In the genomic region with DNA sequence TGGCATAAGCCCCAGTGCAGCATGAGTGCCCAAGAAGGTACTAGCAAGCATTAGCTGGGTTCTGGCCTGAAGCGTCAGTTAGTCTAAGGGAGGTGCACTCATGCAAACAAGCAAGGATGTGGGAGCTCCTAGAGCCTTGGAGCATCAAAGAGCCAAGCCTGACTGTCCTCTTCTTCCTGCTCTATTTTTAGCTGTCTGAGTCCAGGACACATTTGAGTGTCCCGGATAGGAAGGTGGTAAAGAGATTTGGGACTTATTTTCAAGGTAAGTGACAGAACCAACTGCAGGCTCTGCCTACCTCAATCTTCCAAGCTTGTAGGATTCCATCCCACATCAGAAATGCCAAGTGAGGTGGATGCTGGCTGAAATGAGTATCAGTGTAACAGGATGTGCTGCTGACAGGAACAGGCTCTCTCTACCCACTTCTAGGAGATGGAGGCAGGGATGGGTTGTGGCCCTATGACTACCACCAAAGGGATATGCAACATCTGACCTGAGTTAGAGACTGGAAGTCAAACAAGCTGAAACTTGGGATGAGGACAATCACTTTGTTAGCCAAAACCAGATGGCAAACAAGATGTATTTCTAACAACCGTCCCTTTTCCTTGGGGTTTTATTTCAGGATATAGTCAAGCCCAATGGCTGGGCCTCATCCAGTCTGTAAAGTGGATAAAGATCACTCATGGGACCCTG, we compare ENCODE assay signal across 24 cellular contexts. TPM values are rescaled to one million over a fixed set of nuclear protein-coding genes. Genes with fewer than 3 reads are reported as not detected.
A peak's percentile ranks its signal among the peaks of the same experiment; 100 is the strongest.
DNase-seq lines count a peak whose midpoint lies in the region; ATAC-seq and TF ChIP-seq lines count a peak whose summit lies in the region.
"Had no signal": no experiment of that assay in that cellular context is flagged by ENCODE, and none has a peak within 500 bp of the region (broad histone marks: within the 10 kb centered on the region; RNA-seq: fewer than 3 reads in every experiment).

No MANE protein-coding gene starts in this region.

- peaks cover 90% of the 10 kb centered on the region for H3K4me1 Mint-ChIP-seq in CD14-positive monocyte

- no peaks in the 10 kb centered on the region for H3K27me3 Mint-ChIP-seq in CD14-positive monocyte (ENCODE audit: low read depth in 3 of 3)
- H3K27me3 Mint-ChIP-seq: activated naive CD8-positive, alpha-beta T cell treated with anti-CD3 and anti-CD28 coated beads, Interleukin-2, amount 10 ng/mL, durations not matched to agents 7 days and 5 days had no signal

- no peak overlapping the region for H4K5ac ChIP-seq in IMR-90 (ENCODE audit: low read depth, low read length)

- H3K79me1 ChIP-seq in IMR-90 (ENCODE audit: low read depth in 1 of 2, low read length in 2 of 2), result peaks cover 69 to 87% of the 10 kb centered on the region in 2 experiments

- H3K27me3 ChIP-seq in IMR-90 (ENCODE audit: control insufficient read depth, insufficient read depth, low read length) (no peaks in the 10 kb centered on the region), psoas muscle (ENCODE audit: insufficient read depth in 3 of 3, low read length in 2 of 3) (no peaks in the 10 kb centered on the region), suprapubic skin (no peaks in the 10 kb centered on the region)
- no peaks in the 10 kb centered on the region for H3K27me3 ChIP-seq in effector memory CD4-positive, alpha-beta T cell (replicated peaks; ENCODE audit: control insufficient read depth, insufficient read depth, low read length, poor library complexity, severe bottlenecking)
- H3K27me3 ChIP-seq: foreskin keratinocyte, pancreas had no signal

- no peak for TF ChIP-seq POLR2A in IMR-90 (IDR thresholded peaks at IDR 0.05; ENCODE audit: low read depth, low read length)
- TF ChIP-seq POLR2A in suprapubic skin (IDR thresholded peaks at IDR 0.05), result no peak

- no peak overlapping the region for H4K91ac ChIP-seq in IMR-90 (ENCODE audit: insufficient read depth, low read depth, low read length)

- H2AK5ac ChIP-seq in IMR-90 (ENCODE audit: low read depth, low read length), result peak overlapping the region; percentile 42; the same call in 1 of the 2 replicates

- H2AK9ac ChIP-seq in IMR-90 (replicated peaks; ENCODE audit: low read depth, low read length, poor library complexity), result no peak overlapping the region

- H3K4me3 ChIP-seq in IMR-90 (ENCODE audit: insufficient read depth, low read depth, low read length), result no peak overlapping the region
- no peak overlapping the region for H3K4me3 ChIP-seq in psoas muscle
- no peak overlapping the region for H3K4me3 ChIP-seq in suprapubic skin
- no peak overlapping the region for H3K4me3 ChIP-seq in effector memory CD4-positive, alpha-beta T cell (ENCODE audit: insufficient read depth, low read depth, low read length, poor library complexity, severe bottlenecking)
- H3K4me3 ChIP-seq: coronary artery, lung, pancreas had no signal

- peaks cover 87 to 92% of the 10 kb centered on the region in 2 donors for H3K36me3 Mint-ChIP-seq in CD14-positive monocyte

- H3K36me3 ChIP-seq in IMR-90 (ENCODE audit: control insufficient read depth, insufficient read depth, low read length), result peaks cover 58% of the 10 kb centered on the region
- H3K36me3 ChIP-seq in psoas muscle (ENCODE audit: insufficient read depth in 1 of 2, low read depth in 1 of 2), result peaks cover 0 to 70% of the 10 kb centered on the region in 2 donors
- H3K36me3 ChIP-seq in suprapubic skin, result peaks cover 43% of the 10 kb centered on the region
- H3K36me3 ChIP-seq in effector memory CD4-positive, alpha-beta T cell (ENCODE audit: control insufficient read depth, insufficient read depth, low read length), result peaks cover 46% of the 10 kb centered on the region

- no peak overlapping the region for H4K8ac ChIP-seq in IMR-90 (ENCODE audit: low read depth in 2 of 2, low read length in 2 of 2)

- H3K18ac ChIP-seq in IMR-90 (ENCODE audit: low read depth, low read length), result no peak overlapping the region

- peak overlapping the region; percentile 5; the same call in 1 of the 2 replicates for H3K23ac ChIP-seq in IMR-90 (ENCODE audit: low read depth, low read length)

- no peak overlapping the region for H3K4me3 Mint-ChIP-seq in CD14-positive monocyte
- H3K4me3 Mint-ChIP-seq: activated naive CD8-positive, alpha-beta T cell treated with anti-CD3 and anti-CD28 coated beads, Interleukin-2, amount 10 ng/mL, durations not matched to agents 7 days and 5 days; nephron had no signal

- no peak for TF ChIP-seq EP300 in suprapubic skin (IDR thresholded peaks at IDR 0.05)

- BruUV-seq in IMR-90 (replicated peaks; lab: Mats Ljungman, UMichigan), result no TSS peak

- POLR2A ChIA-PET in IMR-90 (lab: Charles Lee; ENCODE audit: unreplicated experiment), result no interaction called here

- ATAC-seq in IMR-90 (ENCODE audit: low read depth) (no peak), left cardiac atrium (peak; percentile 6 to 32), psoas muscle (peak; percentile 59 to 73 (median 64))
- ATAC-seq: foreskin keratinocyte, HepG2, pancreas had no signal

- H2AFZ ChIP-seq in IMR-90 (replicated peaks; ENCODE audit: low read length, poor library complexity), result no peak overlapping the region

- CTCF ChIA-PET in IMR-90 (lab: Yijun Ruan, JAX), result no interaction called here

- no peak overlapping the region for H2BK5ac ChIP-seq in IMR-90 (ENCODE audit: low read depth, low read length, poor library complexity, severe bottlenecking)

- no peak overlapping the region for H3K4me2 ChIP-seq in IMR-90 (ENCODE audit: low read depth, low read length)

- peaks cover 57% of the 10 kb centered on the region for H3K9me1 ChIP-seq in IMR-90 (ENCODE audit: insufficient read depth, low read length)

- H3K27ac ChIP-seq in IMR-90 (ENCODE audit: insufficient read depth, low read length) (no peak overlapping the region), psoas muscle (peak overlapping the region; percentile 69), suprapubic skin (no peak overlapping the region)
- no peak overlapping the region for H3K27ac ChIP-seq in effector memory CD4-positive, alpha-beta T cell (ENCODE audit: insufficient read depth, low read length, poor library complexity, severe bottlenecking)
- H3K27ac ChIP-seq: coronary artery, foreskin keratinocyte, pancreas had no signal

- no peak overlapping the region for H3K14ac ChIP-seq in IMR-90 (replicated peaks; ENCODE audit: low read depth, low read length)

- H3K4me1 ChIP-seq in IMR-90 (ENCODE audit: control insufficient read depth, insufficient read depth, low read length) (peaks cover 30% of the 10 kb centered on the region), psoas muscle (peaks cover 65% of the 10 kb centered on the region), suprapubic skin (peaks cover 53% of the 10 kb centered on the region)
- no peaks in the 10 kb centered on the region for H3K4me1 ChIP-seq in effector memory CD4-positive, alpha-beta T cell (ENCODE audit: control insufficient read depth, insufficient read depth, low read length, poor library complexity, severe bottlenecking)

- DNase-seq in CD14-positive monocyte (ENCODE audit: low spot score) (no peak), IMR-90 (no peak), left cardiac atrium (no peak), psoas muscle (no peak), germinal center (ENCODE audit: low spot score) (no peak), suprapubic skin (ENCODE audit: low spot score in 2 of 2) (no peak)
- DNase-seq in activated naive CD4-positive, alpha-beta T cell (lab: John Stamatoyannopoulos, UW), result no peak
- DNase-seq in effector memory CD4-positive, alpha-beta T cell, result no peak
- DNase-seq: activated effector memory CD4-positive, alpha-beta T cell treated with anti-CD3 and anti-CD28 coated beads, Interleukin-2, amount 50 U/mL, for 16 hours; activated naive CD8-positive, alpha-beta T cell treated with anti-CD3 and anti-CD28 coated beads, Interleukin-2, amount 10 ng/mL, durations not matched to agents 7 days and 5 days; caudate nucleus; DMS153; foreskin keratinocyte; HCEC 1CT; kidney glomerular epithelial cell; NCI-H1436 treated with DMSO at 0.1 percent for 48 hours; NCI-H748 treated with DMSO at 0.1 percent for 48 hours; pancreas; T-helper 9 cell; trophoblast cell had no signal

- no peak for TF ChIP-seq CTCF in CD14-positive monocyte (IDR thresholded peaks at IDR 0.05)
- TF ChIP-seq CTCF in IMR-90 (conservative IDR thresholded peaks at IDR 0.05; ENCODE audit: low read depth, low read length), result no peak
- TF ChIP-seq CTCF in psoas muscle (IDR thresholded peaks at IDR 0.05), result no peak
- TF ChIP-seq CTCF in suprapubic skin (IDR thresholded peaks at IDR 0.05), result no peak

- intact Hi-C loops in CD14-positive monocyte (cut with micrococcal nuclease) (loop anchor here in 1 of 2 donors (2.0 kb wide), 1 partner anchor 15 kb away; a partner anchor contains a TSS), IMR-90 (cut with micrococcal nuclease) (no loop called here), left cardiac atrium (cut with DNase I) (no loop called here), psoas muscle (cut with DNase I) (no loop called here)

- dilution Hi-C loops in IMR-90 (cut with HindIII; ENCODE audit: low sequenced_read_pairs, unreplicated experiment), result no loop called here

- H3K9me3 Mint-ChIP-seq in CD14-positive monocyte, result peaks cover 0 to 5% (median 0%) of the 10 kb centered on the region in 7 donors
- H3K9me3 Mint-ChIP-seq: activated naive CD8-positive, alpha-beta T cell treated with anti-CD3 and anti-CD28 coated beads, Interleukin-2, amount 10 ng/mL, durations not matched to agents 7 days and 5 days; nephron had no signal

- in situ Hi-C loops in IMR-90 (cut with MboI; ENCODE audit: low sequenced_read_pairs), result no loop called here

- H3K27ac Mint-ChIP-seq in CD14-positive monocyte, result peak overlapping the region; percentile 54 to 99 (median 95)
- H3K27ac Mint-ChIP-seq: activated naive CD8-positive, alpha-beta T cell treated with anti-CD3 and anti-CD28 coated beads, Interleukin-2, amount 10 ng/mL, durations not matched to agents 7 days and 5 days; nephron had no signal

- no peak overlapping the region for H3K9ac ChIP-seq in IMR-90 (ENCODE audit: low read depth, low read length)

- no peaks in the 10 kb centered on the region for H3K9me3 ChIP-seq in IMR-90 (ENCODE audit: control insufficient read depth, insufficient read depth, low read length)
- H3K9me3 ChIP-seq in psoas muscle, result no peaks in the 10 kb centered on the region
- H3K9me3 ChIP-seq in suprapubic skin, result no peaks in the 10 kb centered on the region
- H3K9me3 ChIP-seq in effector memory CD4-positive, alpha-beta T cell (ENCODE audit: control insufficient read depth, low read length), result no peaks in the 10 kb centered on the region
- H3K9me3 ChIP-seq: pancreas had no signal

- no peak overlapping the region for H3K4ac ChIP-seq in IMR-90 (ENCODE audit: low read depth, low read length)

- TF ChIP-seq RAD21 in IMR-90 (IDR thresholded peaks at IDR 0.05; ENCODE audit: low read length), result no peak

- no peak overlapping the region for H2BK15ac ChIP-seq in IMR-90 (ENCODE audit: low read depth, low read length)

- H2BK20ac ChIP-seq in IMR-90 (ENCODE audit: low read depth, low read length), result no peak overlapping the region

- H4K20me1 ChIP-seq in IMR-90 (ENCODE audit: insufficient read depth, low read length), result peaks cover 47% of the 10 kb centered on the region

- H2BK120ac ChIP-seq in IMR-90 (ENCODE audit: low read depth, low read length), result no peak overlapping the region

- H3K56ac ChIP-seq in IMR-90 (ENCODE audit: extremely low read depth, insufficient read depth, low read length), result no peak overlapping the region

- 100% methylated on average over 1 of the region's 3 CpGs; no CpG with 5 or more reads in 1 of the 2 experiments for WGBS in IMR-90 (ENCODE audit: extremely low coverage in 2 of 2, insufficient read length in 1 of 2), 2 experiments
- 35 to 47% (median 42%) methylated on average over 3 of the region's 3 CpGs for WGBS in psoas muscle, 3 donors
- 76% methylated on average over 3 of the region's 3 CpGs for WGBS in suprapubic skin

RNA-seq across cellular contexts. Expression of a gene that starts 15.1 kb away (rescaled TPM):
- 100 to 1,000 TPM; 352 to 443 TPM for polyA plus RNA-seq in CD14-positive monocyte
- 126 and 141 TPM in 2 replicates for total RNA-seq in IMR-90 (2012; rRNA removed)
- 122 and 132 TPM in 2 replicates for polyA plus RNA-seq in IMR-90 (2012; rRNA removed)
- polyA plus RNA-seq in IMR-90 (2012; cell fraction: cytosol; rRNA removed), result 111 and 126 TPM in 2 replicates
- 211 and 389 TPM in 2 replicates for polyA plus RNA-seq in IMR-90 (2012; cell fraction: nucleus; rRNA removed; ENCODE audit: low replicate concordance)
- 100 to 1,000 TPM; 101 to 138 TPM for total RNA-seq in left cardiac atrium
- total RNA-seq in psoas muscle, result 100 to 1,000 TPM in 1 of 4 donors, 10 to 100 TPM in 3; 57.8 to 108 (median 81.5) TPM
- polyA plus RNA-seq in psoas muscle, result 100 to 1,000 TPM in 2 of 3 donors, 10 to 100 TPM in 1; 73.1 to 127 (median 125) TPM
- total RNA-seq in suprapubic skin, result 100 to 1,000 TPM; 196 to 251 (median 209) TPM
